In genomic region chr1:66294692-66295384, GRCh38 we compare ENCODE assay signal across 10 cellular contexts.
DNase-seq lines count a peak whose midpoint lies in the region; ATAC-seq and TF ChIP-seq lines count a peak whose summit lies in the region.
"Had no signal": no experiment of that assay in that cellular context is flagged by ENCODE, and none has a peak within 500 bp of the region (broad histone marks: within the 10 kb centered on the region; RNA-seq: fewer than 3 reads in every experiment).

No MANE protein-coding gene starts in this region.

- peak overlapping the region; percentile 94 for H3K27ac Mint-ChIP-seq in mesothelial cell of epicardium

- TF ChIP-seq CTCF in AG10803 (conservative IDR thresholded peaks at IDR 0.05; ENCODE audit: low read length) (no peak), cardiac fibroblast (IDR thresholded peaks at IDR 0.05; ENCODE audit: low read depth, low read length) (no peak), mesothelial cell of epicardium (IDR thresholded peaks at IDR 0.05; ENCODE audit: unreplicated experiment) (no peak)

- peaks cover 4% of the 10 kb centered on the region for H3K9me3 Mint-ChIP-seq in mesothelial cell of epicardium

- ATAC-seq in GM18511 (IDR thresholded peaks at IDR 0.05; ENCODE audit: unreplicated experiment), result no peak
- ATAC-seq in GM18909 (IDR thresholded peaks at IDR 0.05; ENCODE audit: poor library complexity, unreplicated experiment), result no peak

- peaks cover 54% of the 10 kb centered on the region for H3K4me1 Mint-ChIP-seq in mesothelial cell of epicardium

- DNase-seq in AG10803 (ENCODE audit: low read depth) (peak; percentile 59), HT1080 (ENCODE audit: low read depth) (peak; percentile 77), cardiac fibroblast (ENCODE audit: low read depth in 2 of 2) (peak; percentile 64 to 77), mesothelial cell of epicardium (ENCODE audit: low spot score in 2 of 2, unreplicated experiment in 2 of 2) (no peak), ecto neural progenitor cell (ENCODE audit: low spot score) (no peak), NCI-H510A treated with DMSO at 0.1 percent for 48 hours (lab: John Stamatoyannopoulos, UW) (no peak)
- DNase-seq: Caco-2, NCI-H2029 treated with DMSO at 0.1 percent for 48 hours had no signal

- H3K27me3 Mint-ChIP-seq in mesothelial cell of epicardium (ENCODE audit: low read depth), result no peaks in the 10 kb centered on the region

- H3K4me3 ChIP-seq in AG10803 (ENCODE audit: low read length) (no peak overlapping the region), cardiac fibroblast (replicated peaks in 1 of 2; ENCODE audit: low read depth in 2 of 2, low read length in 2 of 2) (no peak overlapping the region)

- no peak overlapping the region for H3K4me3 Mint-ChIP-seq in mesothelial cell of epicardium

- no peaks in the 10 kb centered on the region for H3K36me3 Mint-ChIP-seq in mesothelial cell of epicardium

Comparison
In these comparisons a context has a peak if more than half of its experiments do, and no peak if none do; other contexts are left out.
1. DNase-seq: peak in AG10803 (single experiment), HT1080 (single experiment) and cardiac fibroblast (2 of 2); none in mesothelial cell of epicardium (0 of 2), ecto neural progenitor cell (single experiment) and NCI-H510A treated with DMSO at 0.1 percent for 48 hours (single experiment).